In genomic region chr3:129824926-129825541, GRCh38 we compare ENCODE assay signal across 1 cellular context.
TF ChIP-seq lines count a peak whose summit lies in the region.

No MANE protein-coding gene starts in this region.

TF ChIP-seq in GM23338, 12 proteins besides CTCF, POLR2A, EP300 and RAD21 (continued from another document):
- TF ChIP-seq ZNF462 (CRISPR knock-in tag; IDR thresholded peaks at IDR 0.05) (no peak), JUNB (IDR thresholded peaks at IDR 0.05; ENCODE audit: unreplicated experiment) (no peak), EZH2 (IDR thresholded peaks at IDR 0.05; ENCODE audit: low read depth, unreplicated experiment) (no peak), REST (IDR thresholded peaks at IDR 0.05; ENCODE audit: unreplicated experiment) (no peak)
